ENCODE assay signal across 10 cellular contexts in the genomic region with DNA sequence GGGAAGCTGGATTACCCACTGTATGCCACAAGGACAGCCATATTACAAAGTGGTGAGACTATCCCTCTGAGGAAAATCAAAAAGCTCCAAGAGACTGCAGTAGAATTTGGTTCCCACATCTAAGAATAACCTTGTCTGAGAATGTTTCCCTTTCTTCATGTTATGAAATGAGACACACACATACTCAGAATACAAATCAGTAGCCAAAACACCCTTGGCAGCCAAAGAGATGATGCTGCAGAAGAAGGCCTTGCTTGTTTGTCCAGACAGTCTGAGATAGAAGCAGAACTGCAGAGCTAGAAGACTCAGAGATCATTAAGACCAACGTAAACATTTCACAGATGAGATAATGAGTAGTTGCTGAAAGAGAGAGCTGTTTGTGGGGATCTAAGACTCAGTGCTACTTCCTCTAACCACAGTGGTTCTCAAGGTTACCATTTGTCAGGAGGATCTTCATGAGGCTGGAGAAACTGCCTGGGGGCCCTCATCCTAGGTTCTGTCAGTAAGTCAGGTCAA. TPM values are rescaled to one million over a fixed set of nuclear protein-coding genes. Genes with fewer than 3 reads are reported as not detected.
DNase-seq lines count a peak whose midpoint lies in the region; ATAC-seq and TF ChIP-seq lines count a peak whose summit lies in the region.
"Had no signal": no experiment of that assay in that cellular context is flagged by ENCODE, and none has a peak within 500 bp of the region (broad histone marks: within the 10 kb centered on the region; RNA-seq: fewer than 3 reads in every experiment).

No MANE protein-coding gene starts in this region.

- DNase-seq in DND-41 (no peak), NCI-H69 (lab: John Stamatoyannopoulos, UW) (peak; percentile 68), dorsolateral prefrontal cortex (peak in 1 of 10 donors; percentile 75), lower leg skin (ENCODE audit: low spot score in 2 of 2) (no peak)
- DNase-seq in central memory CD4-positive, alpha-beta T cell = no peak
- DNase-seq in stimulated activated CD8-positive, alpha-beta memory T cell treated with anti-CD3 and anti-CD28 coated beads, Interleukin-4, amount 100 ng/mL, for 48 hours = no peak
- DNase-seq: DMS79, KG1 had no signal

- H3K36me3 ChIP-seq in DND-41 (ENCODE audit: insufficient read depth, low read length) = peaks cover 44% of the 10 kb centered on the region
- peaks cover 85% of the 10 kb centered on the region for H3K36me3 ChIP-seq in neutrophil

- H3K4me3 ChIP-seq in DND-41 (ENCODE audit: low read depth in 1 of 2, low read length in 2 of 2) (no peak overlapping the region), dorsolateral prefrontal cortex (no peak overlapping the region), neutrophil (ENCODE audit: low read depth in 1 of 2, low read length in 1 of 2) (peak overlapping the region in 1 of 2 experiments; percentile 2), lower leg skin (ENCODE audit: low read depth, poor library complexity, severe bottlenecking) (no peak overlapping the region)

- no peak overlapping the region for H3K9ac ChIP-seq in DND-41 (ENCODE audit: low read depth, low read length)

- no peaks in the 10 kb centered on the region for H3K79me2 ChIP-seq in DND-41 (ENCODE audit: insufficient read depth, low read length)

- no peak overlapping the region for H2AFZ ChIP-seq in DND-41 (ENCODE audit: low read depth, low read length)

- H3K4me1 ChIP-seq in DND-41 (ENCODE audit: insufficient read depth, low read length) = no peaks in the 10 kb centered on the region
- peaks cover 44 to 76% of the 10 kb centered on the region in 2 experiments for H3K4me1 ChIP-seq in neutrophil (ENCODE audit: control insufficient read depth in 1 of 2, insufficient read depth in 1 of 2, low read depth in 1 of 2, low read length in 1 of 2)

- intact Hi-C loops in dorsolateral prefrontal cortex (cut with DNase I) (no loop called here), lower leg skin (cut with DNase I; ENCODE audit: low total_unique reads) (no loop called here)

- no peak overlapping the region for H3K4me2 ChIP-seq in DND-41 (ENCODE audit: insufficient read depth, low read length)

- H3K27me3 ChIP-seq in DND-41 (ENCODE audit: insufficient read depth, low read length, poor library complexity) = no peaks in the 10 kb centered on the region
- no peaks in the 10 kb centered on the region for H3K27me3 ChIP-seq in dorsolateral prefrontal cortex
- no peaks in the 10 kb centered on the region for H3K27me3 ChIP-seq in neutrophil

- no peaks in the 10 kb centered on the region for H3K9me3 ChIP-seq in DND-41 (ENCODE audit: insufficient read depth, low read length, severe bottlenecking)
- H3K9me3 ChIP-seq in neutrophil = no peaks in the 10 kb centered on the region

- ATAC-seq in DND-41 (ENCODE audit: insufficient read depth, low read depth) = peak; percentile 71
- no peak for ATAC-seq in GM19397 (IDR thresholded peaks at IDR 0.05; ENCODE audit: unreplicated experiment)

- H4K20me1 ChIP-seq in DND-41 (ENCODE audit: insufficient read depth, low read length) = no peaks in the 10 kb centered on the region; the same call in 1 of the 2 replicates

- no peak for TF ChIP-seq POLR2A in lower leg skin (IDR thresholded peaks at IDR 0.05)

- TF ChIP-seq CTCF in DND-41 (IDR thresholded peaks at IDR 0.05; ENCODE audit: borderline replicate concordance, extremely low read depth, low read length, poor library complexity, severe bottlenecking) = no peak
- TF ChIP-seq CTCF in dorsolateral prefrontal cortex (IDR thresholded peaks at IDR 0.05 in 54 of 56, conservative IDR thresholded peaks at IDR 0.05 in 2 of 56; ENCODE audit: low read depth in 1 of 56, partially characterized antibody in 56 of 56) = no peak
- TF ChIP-seq CTCF in neutrophil (IDR thresholded peaks at IDR 0.05) = no peak
- TF ChIP-seq CTCF in lower leg skin (IDR thresholded peaks at IDR 0.05) = no peak

- H3K27ac ChIP-seq in DND-41 (ENCODE audit: low read length) = no peak overlapping the region
- peak overlapping the region; percentile 24 to 96 (median 88) for H3K27ac ChIP-seq in dorsolateral prefrontal cortex
- peak overlapping the region; percentile 74 for H3K27ac ChIP-seq in neutrophil

- WGBS in lower leg skin, 2 donors = 43 to 60% methylated on average over 1 of the region's 1 CpG

RNA-seq across cellular contexts. Expression of a gene that starts 38.8 kb away (rescaled TPM):
- total RNA-seq in dorsolateral prefrontal cortex (10 to 100 TPM in 110 of 120 experiments, 1 to 10 TPM in 10; 8.6 to 36.1 (median 12.8) TPM), lower leg skin (1 to 10 TPM; 2.1 to 4.8 (median 4.4) TPM)
